Comparison of ENCODE assay signal across 8 cellular contexts in the genomic region with DNA sequence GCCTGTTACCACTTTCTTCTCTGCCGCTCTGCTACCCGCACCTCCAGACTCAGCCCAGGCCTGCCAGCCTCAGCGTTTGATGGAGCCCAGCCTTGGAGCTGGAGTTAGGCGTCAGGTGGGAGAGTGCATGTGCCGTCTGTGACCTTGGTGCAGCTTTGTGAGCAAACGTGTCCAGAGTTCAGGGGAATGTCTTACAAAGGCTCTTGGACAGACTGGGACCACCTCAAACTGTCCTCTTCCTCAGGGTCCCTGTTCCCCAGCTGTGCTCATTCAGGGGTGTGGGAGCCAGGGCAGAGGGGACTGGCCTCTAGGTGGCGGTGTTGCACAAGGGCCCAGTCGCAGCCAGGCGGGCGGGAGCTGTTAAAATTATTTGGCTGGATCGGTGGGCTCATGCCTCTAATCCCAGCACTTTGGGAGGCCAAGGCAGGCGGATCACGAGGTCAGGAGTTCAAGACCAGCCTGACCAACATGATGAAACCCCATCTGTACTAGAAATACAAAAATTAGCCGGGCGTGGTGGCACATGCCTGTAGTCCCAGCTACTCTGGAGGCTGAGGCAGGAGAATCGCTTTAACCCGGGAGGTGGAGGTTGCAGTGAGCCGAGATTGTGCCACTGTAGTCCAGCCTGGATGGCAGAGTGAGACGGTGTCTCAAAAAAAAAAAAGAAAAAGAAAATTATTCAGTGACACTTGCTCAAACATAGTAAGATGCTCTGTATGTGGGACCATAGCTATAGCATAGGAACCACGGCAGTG.
DNase-seq lines count a peak whose midpoint lies in the region; ATAC-seq and TF ChIP-seq lines count a peak whose summit lies in the region.

No MANE protein-coding gene starts in this region.

- H3K36me3 ChIP-seq in BJ (ENCODE audit: control insufficient read depth, insufficient read depth, low read length) = no peaks in the 10 kb centered on the region
- H3K36me3 ChIP-seq in iPS DF 6.9 (ENCODE audit: control insufficient read depth, insufficient read depth, low read length) = no peaks in the 10 kb centered on the region

- no peaks in the 10 kb centered on the region for H3K9me3 ChIP-seq in iPS DF 6.9 (ENCODE audit: control insufficient read depth, insufficient read depth, low read length)

- H3K4me3 ChIP-seq in BJ (ENCODE audit: low read depth, low read length) (no peak overlapping the region), HFF-Myc (replicated peaks; ENCODE audit: low read depth, low read length) (no peak overlapping the region), iPS DF 6.9 (ENCODE audit: low read length) (no peak overlapping the region)

- POLR2A ChIA-PET in BJ (lab: Charles Lee) = no interaction called here

- ATAC-seq in HG03280 (IDR thresholded peaks at IDR 0.05; ENCODE audit: unreplicated experiment) = no peak
- ATAC-seq in GM18873 (IDR thresholded peaks at IDR 0.05; ENCODE audit: low FRiP score, unreplicated experiment) = no peak
- no peak for ATAC-seq in HG03521 (IDR thresholded peaks at IDR 0.05; ENCODE audit: unreplicated experiment)

- no peak overlapping the region for H3K27ac ChIP-seq in iPS DF 6.9 (ENCODE audit: low read length)

- WGBS in iPS DF 6.9 (ENCODE audit: insufficient coverage, insufficient read length) = no CpG with 5 or more reads among the region's 20 CpGs

- CTCF ChIA-PET in BJ (lab: Yijun Ruan, JAX) = interaction anchor here (0.6 to 4.5 kb wide), 29 partner anchors 9 to 641 kb away, joined by 3 to 58 read pairs (median 4); no protein-coding TSS in a partner anchor

- H3K27me3 ChIP-seq in BJ (ENCODE audit: control insufficient read depth, insufficient read depth, low read length) (no peaks in the 10 kb centered on the region), iPS DF 6.9 (ENCODE audit: control insufficient read depth, insufficient read depth, low read length) (no peaks in the 10 kb centered on the region)

- no peaks in the 10 kb centered on the region for H3K4me1 ChIP-seq in iPS DF 6.9 (ENCODE audit: control insufficient read depth, insufficient read depth, low read length)

- TF ChIP-seq CTCF in BJ (IDR thresholded peaks at IDR 0.05; ENCODE audit: insufficient read depth, low read depth, low read length) (peak; percentile 78), HFF-Myc (IDR thresholded peaks at IDR 0.05; ENCODE audit: low read depth, low read length, missing control alignments) (peak; percentile 82)

- no peak for DNase-seq in BJ (ENCODE audit: low read depth)
- no peak for DNase-seq in HFF-Myc (ENCODE audit: extremely low read depth, low read depth)
- DNase-seq in activated CD8-positive, alpha-beta memory T cell treated with anti-CD3 and anti-CD28 coated beads, Interleukin-2, amount 50 U/mL, for 48 hours = peak; percentile 73
- DNase-seq in iPS DF 6.9 (ENCODE audit: low read depth, low spot score) = peak; percentile 29
- no peak for DNase-seq in cerebellar cortex (ENCODE audit: low spot score)

Comparison
In these comparisons a context has a peak if more than half of its experiments do, and no peak if none do; other contexts are left out.
1. DNase-seq: peak in activated CD8-positive, alpha-beta memory T cell treated with anti-CD3 and anti-CD28 coated beads, Interleukin-2, amount 50 U/mL, for 48 hours (single experiment) and iPS DF 6.9 (single experiment); none in BJ (single experiment), HFF-Myc (single experiment) and cerebellar cortex (single experiment).